In the genomic region with DNA sequence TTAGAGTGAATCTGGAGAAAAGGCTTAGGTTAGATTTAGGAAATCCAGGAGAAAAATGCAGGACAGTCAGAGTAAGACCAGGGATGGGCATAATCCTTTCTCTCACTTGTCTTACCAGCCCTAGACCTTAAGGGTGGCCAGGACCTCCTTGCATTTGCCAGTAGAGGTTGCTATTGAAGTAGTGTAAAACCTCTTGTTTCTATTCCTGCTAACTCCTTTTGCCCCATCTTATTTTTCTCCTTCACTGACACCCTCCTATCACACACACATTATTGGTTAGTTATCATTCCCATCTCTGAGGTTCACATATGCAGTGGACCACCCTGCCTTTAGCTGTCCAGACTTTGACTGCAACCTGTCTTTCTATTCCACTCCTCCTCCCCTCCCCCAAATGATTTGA, we compare ENCODE assay signal across 8 cellular contexts.
DNase-seq lines count a peak whose midpoint lies in the region; ATAC-seq and TF ChIP-seq lines count a peak whose summit lies in the region.

No MANE protein-coding gene starts in this region.

- no peak for TF ChIP-seq CTCF in Calu3 (IDR thresholded peaks at IDR 0.05; ENCODE audit: unreplicated experiment)

- H3K27me3 Mint-ChIP-seq in Calu3 (ENCODE audit: unreplicated experiment): no peaks in the 10 kb centered on the region

- no TSS peak for BruUV-seq in Calu3 (replicated peaks; lab: Mats Ljungman, UMichigan)

- peak overlapping the region; percentile 80 for H3K27ac Mint-ChIP-seq in Calu3 (ENCODE audit: unreplicated experiment)

- peak; percentile 13 for DNase-seq in Calu3
- DNase-seq in KBM-7: peak; percentile 35
- no peak for DNase-seq in caudate nucleus (lab: John Stamatoyannopoulos, UW)
- DNase-seq in myocyte (ENCODE audit: low read depth): peak; percentile 54
- no peak for DNase-seq in T1000 (lab: John Stamatoyannopoulos, UW)
- DNase-seq in islet precursor cell: no peak

- H3K4me3 Mint-ChIP-seq in Calu3 (ENCODE audit: low read depth, unreplicated experiment): peak overlapping the region; percentile 8

- H3K36me3 Mint-ChIP-seq in Calu3 (ENCODE audit: insufficient read depth, unreplicated experiment): peaks cover 5% of the 10 kb centered on the region

- H3K9me3 Mint-ChIP-seq in Calu3 (ENCODE audit: low read depth, unreplicated experiment): no peaks in the 10 kb centered on the region

- H3K27ac ChIP-seq in caudate nucleus (ENCODE audit: low read depth, low read length): peak overlapping the region; percentile 6

- no peak for ATAC-seq in HG02884 (IDR thresholded peaks at IDR 0.05; ENCODE audit: unreplicated experiment)
- no peak for ATAC-seq in GM18873 (IDR thresholded peaks at IDR 0.05; ENCODE audit: low FRiP score, unreplicated experiment)

- intact Hi-C loops in Calu3 (cut with micrococcal nuclease; ENCODE audit: unreplicated experiment): loop anchor here (1.0 kb wide), 1 partner anchor 129 kb away; no protein-coding TSS in a partner anchor

- CTCF ChIA-PET in Calu3 (lab: Charles Lee): interaction anchor here (1.0 kb wide), 1 partner anchor 62 kb away, joined by 5 read pairs; no protein-coding TSS in a partner anchor

- in situ Hi-C loops in KBM-7 (cut with MboI; ENCODE audit: low pct_unique_long_range_greater_than_20kb, low sequenced_read_pairs): no loop called here

- H3K4me1 Mint-ChIP-seq in Calu3 (ENCODE audit: low read depth, unreplicated experiment): peaks cover 66% of the 10 kb centered on the region

Comparison
In these comparisons a context has a peak if more than half of its experiments do, and no peak if none do; other contexts are left out.
1. DNase-seq: peak in Calu3 (single experiment), KBM-7 (single experiment) and myocyte (single experiment); none in caudate nucleus (0 of 61), T1000 (single experiment) and islet precursor cell (single experiment).